In genomic region chr2:206045251-206045650, GRCh38 we compare ENCODE assay signal across 23 cellular contexts. TPM values are rescaled to one million over a fixed set of nuclear protein-coding genes. Genes with fewer than 3 reads are reported as not detected.
DNase-seq lines count a peak whose midpoint lies in the region; FAIRE-seq and TF ChIP-seq lines count a peak whose summit lies in the region.
"Had no signal": no experiment of that assay in that cellular context is flagged by ENCODE, and none has a peak within 500 bp of the region (broad histone marks: within the 10 kb centered on the region; RNA-seq: fewer than 3 reads in every experiment).

No MANE protein-coding gene starts in this region.

- FAIRE-seq in RCC 7860 (lab: Jason Lieb, UNC): peak; percentile 67
- FAIRE-seq: pancreas had no signal

- TF ChIP-seq CTCF in AG04449 (IDR thresholded peaks at IDR 0.05; ENCODE audit: insufficient read depth, low read length, missing control alignments) (no peak), fibroblast of villous mesenchyme (IDR thresholded peaks at IDR 0.05; ENCODE audit: insufficient read depth, low read depth, low read length) (no peak), GM10266 (IDR thresholded peaks at IDR 0.05; ENCODE audit: control insufficient read depth, insufficient read depth, low read depth, missing control alignments) (no peak)

- CTCF ChIA-PET in AG04449 (lab: Yijun Ruan, JAX): no interaction called here

- peak; percentile 5 for DNase-seq in AG04449 (ENCODE audit: low read depth, low spot score)
- DNase-seq in GM04504 (ENCODE audit: low read depth): peak; percentile 1
- no peak for DNase-seq in RCC 7860 (ENCODE audit: low spot score)
- DNase-seq in fibroblast of villous mesenchyme (ENCODE audit: low read depth): peak; percentile 42
- no peak for DNase-seq in cardiac septum (ENCODE audit: low spot score)
- DNase-seq in ureter (ENCODE audit: low spot score): no peak
- no peak for DNase-seq in NCI-H1092 (lab: John Stamatoyannopoulos, UW)
- DNase-seq in GM10266 (ENCODE audit: extremely low spot score): no peak
- DNase-seq: activated CD4-positive, alpha-beta T cell treated with anti-CD3 and anti-CD28 coated beads for 48 hours; activated naive CD8-positive, alpha-beta T cell treated with anti-CD3 and anti-CD28 coated beads for 36 hours; body of pancreas; cortex of kidney; endodermal cell; midbrain; NCI-H1048; NCI-H2029 treated with DMSO at 0.1 percent for 48 hours; NCI-H345; NCI-H774; pancreas; right cardiac atrium; SIG-M5; stomach had no signal

- intact Hi-C loops in cardiac septum (cut with DNase I): no loop called here

- POLR2A ChIA-PET in AG04449 (lab: Yijun Ruan, JAX): no interaction called here

- H3K4me3 ChIP-seq in AG04449 (ENCODE audit: low read depth, low read length) (no peak overlapping the region), fibroblast of villous mesenchyme (ENCODE audit: low read depth, low read length) (no peak overlapping the region)
- H3K4me3 ChIP-seq: body of pancreas, pancreas, stomach, tibial nerve had no signal

RNA-seq across cellular contexts. Expression of gene INO80D, which starts 40.7 kb away (rescaled TPM):
- total RNA-seq in fibroblast of villous mesenchyme: 7.7 and 10.4 TPM in 2 replicates
- 20.8 TPM for total RNA-seq in cardiac septum
- total RNA-seq in ureter: 42.8 TPM

Comparison
In these comparisons a context has a peak if more than half of its experiments do, and no peak if none do; other contexts are left out.
1. DNase-seq: peak in AG04449 (single experiment), GM04504 (single experiment) and fibroblast of villous mesenchyme (single experiment); none in RCC 7860 (single experiment), cardiac septum (single experiment), ureter (single experiment), NCI-H1092 (single experiment) and GM10266 (single experiment).